7 cellular contexts compared by ENCODE assay signal in genomic region chr18:2948038-2948437, GRCh38.
DNase-seq lines count a peak whose midpoint lies in the region; TF ChIP-seq lines count a peak whose summit lies in the region.

No MANE protein-coding gene starts in this region.

- H3K9me3 ChIP-seq in HAP-1 (no peaks in the 10 kb centered on the region), prostate gland (no peaks in the 10 kb centered on the region)

- intact Hi-C loops in prostate gland (cut with DNase I): loop anchor here (5.0 kb wide), 1 partner anchor 114 kb away; no protein-coding TSS in a partner anchor

- H3K4me3 ChIP-seq in HAP-1: no peak overlapping the region
- H3K4me3 ChIP-seq in fibroblast of the aortic adventitia (ENCODE audit: low read depth, low read length): no peak overlapping the region
- H3K4me3 ChIP-seq in prostate gland: no peak overlapping the region

- H3K27ac ChIP-seq in prostate gland (no peak overlapping the region), substantia nigra (ENCODE audit: low read depth, low read length, poor library complexity, severe bottlenecking) (no peak overlapping the region)

- DNase-seq in HAP-1 (ENCODE audit: low spot score in 2 of 2) (peak; percentile 14 to 18), RPMI7951 (ENCODE audit: low read depth) (peak; percentile 15), fibroblast of the aortic adventitia (ENCODE audit: low read depth) (peak; percentile 74), prostate gland (ENCODE audit: low spot score) (peak; percentile 57), substantia nigra (lab: John Stamatoyannopoulos, UW) (no peak), mucosa of gallbladder (ENCODE audit: low spot score) (no peak)
- DNase-seq in activated naive CD4-positive, alpha-beta T cell treated with anti-CD3 and anti-CD28 coated beads, Interleukin-2, amount 50 U/mL, for 16 hours: no peak

- WGBS in prostate gland: 14% methylated on average over 3 of the region's 3 CpGs

- no peak for TF ChIP-seq POLR2A in prostate gland (IDR thresholded peaks at IDR 0.05)

- H3K36me3 ChIP-seq in HAP-1 (replicated peaks): peaks cover 7% of the 10 kb centered on the region
- no peaks in the 10 kb centered on the region for H3K36me3 ChIP-seq in prostate gland

- H3K27me3 ChIP-seq in HAP-1 (ENCODE audit: low read depth) (no peaks in the 10 kb centered on the region), prostate gland (replicated peaks; ENCODE audit: insufficient read depth) (no peaks in the 10 kb centered on the region)

- TF ChIP-seq CTCF in fibroblast of the aortic adventitia (IDR thresholded peaks at IDR 0.05; ENCODE audit: insufficient read depth, low read length) (peak; percentile 48), prostate gland (IDR thresholded peaks at IDR 0.05) (peak in 3 of 4 experiments; percentile 25 to 62 (median 39))

- in situ Hi-C loops in HAP-1 (cut with MboI; ENCODE audit: low sequenced_read_pairs): no loop called here

- H3K4me1 ChIP-seq in HAP-1 (no peaks in the 10 kb centered on the region), prostate gland (replicated peaks) (no peaks in the 10 kb centered on the region)

Comparison
In these comparisons a context has a peak if more than half of its experiments do, and no peak if none do; other contexts are left out.
1. DNase-seq: peak in HAP-1 (2 of 2), RPMI7951 (single experiment), fibroblast of the aortic adventitia (single experiment) and prostate gland (single experiment); none in substantia nigra (0 of 49), mucosa of gallbladder (single experiment) and activated naive CD4-positive, alpha-beta T cell treated with anti-CD3 and anti-CD28 coated beads, Interleukin-2, amount 50 U/mL, for 16 hours (single experiment).